11 cellular contexts compared by ENCODE assay signal in genomic region chr19:17077447-17078028, GRCh38. TPM values are rescaled to one million over a fixed set of nuclear protein-coding genes. Genes with fewer than 3 reads are reported as not detected.
DNase-seq lines count a peak whose midpoint lies in the region; TF ChIP-seq lines count a peak whose summit lies in the region.
"Had no signal": no experiment of that assay in that cellular context is flagged by ENCODE, and none has a peak within 500 bp of the region (broad histone marks: within the 10 kb centered on the region; RNA-seq: fewer than 3 reads in every experiment).

No MANE protein-coding gene starts in this region.

- peaks cover 68% of the 10 kb centered on the region for H3K4me1 Mint-ChIP-seq in CD14-positive monocyte

- intact Hi-C loops in CD14-positive monocyte (cut with micrococcal nuclease), result loop anchor here (2.0 to 5.0 kb wide), 5 partner anchors 13 to 150 kb away; partner anchors contain the start of gene OCEL1 (in 1 of the 2)

- peak overlapping the region; percentile 99 to 100 for H3K4me3 Mint-ChIP-seq in CD14-positive monocyte

- H3K27ac Mint-ChIP-seq in CD14-positive monocyte, result peak overlapping the region; percentile 75 to 98 (median 85)

- H3K27ac ChIP-seq in Karpas-422 (ENCODE audit: low read length), result peak overlapping the region; percentile 77; the same call in 1 of the 2 replicates
- peak overlapping the region; percentile 94 to 98 for H3K27ac ChIP-seq in coronary artery

- TF ChIP-seq CTCF in CD14-positive monocyte (IDR thresholded peaks at IDR 0.05) (no peak), coronary artery (IDR thresholded peaks at IDR 0.05) (no peak)

- H3K9ac ChIP-seq in Karpas-422 (ENCODE audit: low read length), result peak overlapping the region; percentile 99

- H4K20me1 ChIP-seq in Karpas-422 (ENCODE audit: insufficient read depth, low read depth, low read length), result peaks cover 70% of the 10 kb centered on the region

- H3K9me3 Mint-ChIP-seq in CD14-positive monocyte, result no peaks in the 10 kb centered on the region

- peak overlapping the region; percentile 93 for H3K4me3 ChIP-seq in Karpas-422 (ENCODE audit: low read length)
- H3K4me3 ChIP-seq in coronary artery, result peak overlapping the region; percentile 97
- H3K4me3 ChIP-seq in neuron (ENCODE audit: low read length), result peak overlapping the region; percentile 69

- peaks cover 0 to 3% (median 0%) of the 10 kb centered on the region in 3 donors for H3K27me3 Mint-ChIP-seq in CD14-positive monocyte (ENCODE audit: low read depth in 3 of 3)

- peaks cover 34 to 56% of the 10 kb centered on the region in 2 donors for H3K36me3 Mint-ChIP-seq in CD14-positive monocyte

- H3K27me3 ChIP-seq in Karpas-422 (ENCODE audit: low read length) (no peaks in the 10 kb centered on the region), neuron (ENCODE audit: insufficient read depth, low read length) (no peaks in the 10 kb centered on the region)
- H3K27me3 ChIP-seq: Peyer's patch had no signal

- H3K4me2 ChIP-seq in Karpas-422 (ENCODE audit: low read depth, low read length, poor library complexity, severe bottlenecking), result peak overlapping the region; percentile 81

- no peaks in the 10 kb centered on the region for H3K9me3 ChIP-seq in Karpas-422 (ENCODE audit: low read length)
- H3K9me3 ChIP-seq in neuron (ENCODE audit: low read length), result no peaks in the 10 kb centered on the region
- H3K9me3 ChIP-seq: Peyer's patch had no signal

- H3K4me1 ChIP-seq in Karpas-422 (ENCODE audit: low read length) (peaks cover 67% of the 10 kb centered on the region), neuron (ENCODE audit: insufficient read depth, low read length) (peaks cover 38% of the 10 kb centered on the region)

- H3K79me2 ChIP-seq in Karpas-422 (ENCODE audit: low read length), result peaks cover 95% of the 10 kb centered on the region

- H2AFZ ChIP-seq in Karpas-422 (ENCODE audit: low read length) (no peak overlapping the region), neuron (ENCODE audit: low read depth, low read length) (no peak overlapping the region)

- H3K36me3 ChIP-seq in Karpas-422 (ENCODE audit: insufficient read depth, low read length) (peaks cover 18% of the 10 kb centered on the region), neuron (ENCODE audit: insufficient read depth, low read length) (no peaks in the 10 kb centered on the region)
- H3K36me3 ChIP-seq: Peyer's patch had no signal

- DNase-seq in CD14-positive monocyte (ENCODE audit: low spot score) (no peak), Karpas-422 (no peak), coronary artery (ENCODE audit: low spot score) (no peak), SW480 (ENCODE audit: low spot score) (no peak), NK-92 (lab: John Stamatoyannopoulos, UW; ENCODE audit: unreplicated experiment) (no peak), UCSD-AML1 (lab: John Stamatoyannopoulos, UW; ENCODE audit: unreplicated experiment) (no peak)
- DNase-seq in activated CD4-positive, alpha-beta T cell treated with anti-CD3 and anti-CD28 coated beads, Interleukin-2, amount 50 U/mL, for 4 hours, result no peak
- DNase-seq: GF-D8 had no signal

- no peaks in the 10 kb centered on the region for H3K9me2 ChIP-seq in Karpas-422 (replicated peaks; ENCODE audit: insufficient read depth, low read length)

RNA-seq across cellular contexts. Expression of gene MYO9B, which starts 2.0 kb away (rescaled TPM):
- 1 to 10 TPM; 5.9 to 7.5 TPM for polyA plus RNA-seq in CD14-positive monocyte
- 80.1 and 114 TPM in 2 replicates for total RNA-seq in Karpas-422 (2014; rRNA removed; shearing (Covaris generic); ENCODE audit: low replicate concordance)

RNA-seq across cellular contexts. Expression of gene HAUS8, which starts 2.3 kb away (rescaled TPM):
- 1 to 10 TPM; 2.5 to 4.4 TPM for polyA plus RNA-seq in CD14-positive monocyte
- total RNA-seq in Karpas-422 (2014; rRNA removed; shearing (Covaris generic); ENCODE audit: low replicate concordance), result 17.6 and 20.4 TPM in 2 replicates

RNA-seq across cellular contexts. Expression of gene CPAMD8, which starts 50.9 kb away (rescaled TPM):
- polyA plus RNA-seq in CD14-positive monocyte, result 1 to 10 TPM; 5.1 to 5.4 TPM
- total RNA-seq in Karpas-422 (2014; rRNA removed; shearing (Covaris generic); ENCODE audit: low replicate concordance), result not detected in 2 replicates
- total RNA-seq: HT1080 had no signal
